In the genomic region with DNA sequence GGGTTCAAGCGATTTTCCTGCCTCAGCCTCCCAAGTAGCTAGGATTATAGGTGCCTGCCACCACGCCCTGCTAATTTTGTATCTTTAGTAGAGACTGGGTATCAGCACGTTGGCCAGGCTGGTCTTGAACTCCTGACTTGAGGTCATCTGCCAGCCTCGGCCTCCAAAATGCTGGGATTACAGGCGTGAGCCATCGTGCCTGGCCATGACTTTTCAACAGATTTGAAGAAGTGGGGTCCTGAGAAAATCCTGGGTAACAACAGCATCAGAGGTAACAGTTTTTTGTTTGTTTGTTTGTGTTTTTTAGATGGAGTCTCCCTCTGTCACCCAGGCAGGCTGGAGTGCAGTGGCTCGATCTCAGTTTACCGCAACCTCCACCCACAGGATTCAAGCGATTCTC, we compare ENCODE assay signal across 13 cellular contexts. TPM values are rescaled to one million over a fixed set of nuclear protein-coding genes. Genes with fewer than 3 reads are reported as not detected.
A peak's percentile ranks its signal among the peaks of the same experiment; 100 is the strongest.
DNase-seq lines count a peak whose midpoint lies in the region; ATAC-seq and TF ChIP-seq lines count a peak whose summit lies in the region.
"Had no signal": no experiment of that assay in that cellular context is flagged by ENCODE, and none has a peak within 500 bp of the region (broad histone marks: within the 10 kb centered on the region; RNA-seq: fewer than 3 reads in every experiment).

No MANE protein-coding gene starts in this region.

- peak overlapping the region; percentile 99 for H3K27ac Mint-ChIP-seq in T-helper 17 cell

- no peaks in the 10 kb centered on the region for H3K27me3 Mint-ChIP-seq in T-helper 17 cell

- H3K4me2 ChIP-seq in DND-41 (ENCODE audit: insufficient read depth, low read length) (no peak overlapping the region), skeletal muscle satellite cell (ENCODE audit: low read length) (no peak overlapping the region)

- H3K4me1 ChIP-seq in DND-41 (ENCODE audit: insufficient read depth, low read length), result peaks cover 46% of the 10 kb centered on the region
- H3K4me1 ChIP-seq in skeletal muscle satellite cell (ENCODE audit: control insufficient read depth, insufficient read depth, low read length), result peaks cover 25% of the 10 kb centered on the region

- no peaks in the 10 kb centered on the region; the same call in 1 of the 2 replicates for H3K36me3 ChIP-seq in DND-41 (ENCODE audit: insufficient read depth, low read length)
- peaks cover 17% of the 10 kb centered on the region for H3K36me3 ChIP-seq in skeletal muscle satellite cell (ENCODE audit: insufficient read depth, low read length)

- H3K4me3 ChIP-seq in DND-41 (ENCODE audit: low read depth in 1 of 2, low read length in 2 of 2) (no peak overlapping the region), skeletal muscle satellite cell (ENCODE audit: low read length) (peak overlapping the region; percentile 96)

- no peak overlapping the region for H2AFZ ChIP-seq in DND-41 (ENCODE audit: low read depth, low read length)

- no peaks in the 10 kb centered on the region for H3K9me3 ChIP-seq in DND-41 (ENCODE audit: insufficient read depth, low read length, severe bottlenecking)
- H3K9me3 ChIP-seq in T-helper 17 cell (ENCODE audit: control insufficient read depth, low read length, poor library complexity, severe bottlenecking), result no peaks in the 10 kb centered on the region
- no peaks in the 10 kb centered on the region for H3K9me3 ChIP-seq in skeletal muscle satellite cell (replicated peaks; ENCODE audit: low read length)

- H3K27me3 ChIP-seq in DND-41 (ENCODE audit: insufficient read depth, low read length, poor library complexity) (no peaks in the 10 kb centered on the region), skeletal muscle satellite cell (ENCODE audit: control insufficient read depth, insufficient read depth, low read length) (no peaks in the 10 kb centered on the region)

- intact Hi-C loops in posterior cingulate gyrus (cut with DNase I), result no loop called here
- intact Hi-C loops in sciatic nerve (cut with DNase I), result loop anchor here (2.0 kb wide), 1 partner anchor 18 kb away; no protein-coding TSS in a partner anchor

- H3K4me3 Mint-ChIP-seq in T-helper 17 cell, result peak overlapping the region; percentile 98

- H3K9ac ChIP-seq in DND-41 (ENCODE audit: low read depth, low read length), result peak overlapping the region; percentile 79; the same call in 1 of the 2 replicates
- no peak overlapping the region for H3K9ac ChIP-seq in skeletal muscle satellite cell (ENCODE audit: low read depth, low read length)

- ATAC-seq in DND-41 (ENCODE audit: insufficient read depth, low read depth), result no peak
- no peak for ATAC-seq in T-helper 17 cell
- ATAC-seq in GM21576 (IDR thresholded peaks at IDR 0.05; ENCODE audit: unreplicated experiment), result no peak
- ATAC-seq in sciatic nerve, result no peak

- no peaks in the 10 kb centered on the region; the same call in 1 of the 2 replicates for H4K20me1 ChIP-seq in DND-41 (ENCODE audit: insufficient read depth, low read length)

- no peak overlapping the region for H3K27ac ChIP-seq in DND-41 (ENCODE audit: low read length)
- H3K27ac ChIP-seq in epithelial cell of prostate, result peak overlapping the region; percentile 100

- peaks cover 5% of the 10 kb centered on the region for H3K36me3 Mint-ChIP-seq in T-helper 17 cell (ENCODE audit: low read depth)

- no peak for TF ChIP-seq CTCF in DND-41 (IDR thresholded peaks at IDR 0.05; ENCODE audit: borderline replicate concordance, extremely low read depth, low read length, poor library complexity, severe bottlenecking)

- H3K79me2 ChIP-seq in DND-41 (ENCODE audit: insufficient read depth, low read length), result peaks cover 23% of the 10 kb centered on the region

- H3K4me1 Mint-ChIP-seq in T-helper 17 cell, result peaks cover 34% of the 10 kb centered on the region

- DNase-seq in DND-41 (no peak), T-helper 17 cell (no peak), epithelial cell of prostate (ENCODE audit: low read depth, low spot score) (no peak), posterior cingulate gyrus (no peak), sciatic nerve (ENCODE audit: low spot score) (no peak), NCI-H1417 (lab: John Stamatoyannopoulos, UW) (no peak)
- DNase-seq: activated CD4-positive, alpha-beta T cell treated with anti-CD3 and anti-CD28 coated beads, Interleukin-2, amount 50 U/mL, for 1 hour; hypothalamus; NCI-H1436 had no signal

RNA-seq across cellular contexts. Expression of a gene that starts 3.6 kb away (rescaled TPM):
- 1,000 to 10,000 TPM; 1,500 to 1,584 TPM for total RNA-seq in T-helper 17 cell
- 103 and 132 TPM in 2 replicates for total RNA-seq in skeletal muscle satellite cell (2012; rRNA removed)
- total RNA-seq in sciatic nerve, result 279 TPM

RNA-seq across cellular contexts. Expression of a gene that starts 6.7 kb away (rescaled TPM):
- 10 to 100 TPM; 92.6 to 97.0 TPM for total RNA-seq in T-helper 17 cell
- total RNA-seq in skeletal muscle satellite cell (2012; rRNA removed), result 112 and 139 TPM in 2 replicates
- 117 TPM for total RNA-seq in sciatic nerve

RNA-seq across cellular contexts. Expression of a gene that starts 6.9 kb away (rescaled TPM):
- total RNA-seq in T-helper 17 cell (1 to 10 TPM in 1 of 2 donors, under 1 TPM in 1; 0.85 to 3.0 TPM), sciatic nerve (2.4 TPM)
- not detected in 2 replicates for total RNA-seq in skeletal muscle satellite cell (2012; rRNA removed)
- total RNA-seq: cerebellum, RPMI7951 had no signal

RNA-seq across cellular contexts. Expression of a gene that starts 11.4 kb away (rescaled TPM):
- total RNA-seq in T-helper 17 cell (1 to 10 TPM; 3.1 to 5.7 TPM), sciatic nerve (5.1 TPM)
- total RNA-seq in skeletal muscle satellite cell (2012; rRNA removed), result 25.6 and 28.4 TPM in 2 replicates

RNA-seq across cellular contexts. Expression of a gene that starts 19.6 kb away (rescaled TPM):
- total RNA-seq in T-helper 17 cell, result 10 to 100 TPM; 14.9 to 19.3 TPM
- total RNA-seq in skeletal muscle satellite cell (2012; rRNA removed), result 9.1 and 12.2 TPM in 2 replicates
- total RNA-seq in sciatic nerve, result 45.1 TPM
